Comparison of ENCODE assay signal across 8 cellular contexts in genomic region chr17:61410555-61411089, GRCh38. TPM values are rescaled to one million over a fixed set of nuclear protein-coding genes. Genes with fewer than 3 reads are reported as not detected.
DNase-seq lines count a peak whose midpoint lies in the region; ATAC-seq lines count a peak whose summit lies in the region.

No MANE protein-coding gene starts in this region.

- H3K4me1 ChIP-seq in GM23248 (ENCODE audit: insufficient read depth) (no peaks in the 10 kb centered on the region), iPS DF 6.9 (ENCODE audit: control insufficient read depth, insufficient read depth, low read length) (peaks cover 2% of the 10 kb centered on the region; the same call in 1 of the 2 replicates), skeletal muscle satellite cell (ENCODE audit: control insufficient read depth, insufficient read depth, low read length) (peaks cover 30% of the 10 kb centered on the region)

- ATAC-seq in T-helper 17 cell = peak; percentile 71
- ATAC-seq in HG02763 (IDR thresholded peaks at IDR 0.05; ENCODE audit: unreplicated experiment) = no peak
- no peak for ATAC-seq in GM18520 (IDR thresholded peaks at IDR 0.05; ENCODE audit: unreplicated experiment)
- ATAC-seq in HG03378 (IDR thresholded peaks at IDR 0.05; ENCODE audit: unreplicated experiment) = no peak

- H3K9me2 ChIP-seq in GM23248 (ENCODE audit: insufficient read depth) = no peaks in the 10 kb centered on the region

- H3K27me3 ChIP-seq in GM23248 (replicated peaks; ENCODE audit: insufficient read depth) (no peaks in the 10 kb centered on the region), iPS DF 6.9 (ENCODE audit: control insufficient read depth, insufficient read depth, low read length) (peaks cover 56% of the 10 kb centered on the region), skeletal muscle satellite cell (ENCODE audit: control insufficient read depth, insufficient read depth, low read length) (no peaks in the 10 kb centered on the region)

- H3K36me3 ChIP-seq in GM23248 (ENCODE audit: low read depth) (no peaks in the 10 kb centered on the region), iPS DF 6.9 (ENCODE audit: control insufficient read depth, insufficient read depth, low read length) (no peaks in the 10 kb centered on the region; the same call in 1 of the 2 replicates), skeletal muscle satellite cell (ENCODE audit: insufficient read depth, low read length) (peaks cover 23% of the 10 kb centered on the region)

- H3K27me3 Mint-ChIP-seq in T-helper 17 cell = peaks cover 39% of the 10 kb centered on the region

- H3K4me3 Mint-ChIP-seq in T-helper 17 cell = peak overlapping the region; percentile 84

- WGBS in GM23248 (ENCODE audit: low coverage in 1 of 2, low lambda C conversion rate in 2 of 2, missing lambda C conversion rate in 2 of 2), 2 experiments = 27 to 34% methylated on average over 36 to 47 of the region's 48 CpGs
- no CpG with 5 or more reads among the region's 48 CpGs for WGBS in iPS DF 6.9 (ENCODE audit: insufficient coverage, insufficient read length)

- H3K4me3 ChIP-seq in GM23248 = no peak overlapping the region
- peak overlapping the region; percentile 48; the same call in 1 of the 2 replicates for H3K4me3 ChIP-seq in iPS DF 6.9 (ENCODE audit: low read length)
- H3K4me3 ChIP-seq in skeletal muscle satellite cell (ENCODE audit: low read length) = peak overlapping the region; percentile 86

- peaks cover 2% of the 10 kb centered on the region for H3K36me3 Mint-ChIP-seq in T-helper 17 cell (ENCODE audit: low read depth)

- H3K27ac ChIP-seq in GM23248 (no peak overlapping the region), iPS DF 6.9 (ENCODE audit: low read length) (no peak overlapping the region)

- no peaks in the 10 kb centered on the region for H3K79me2 ChIP-seq in GM23248 (ENCODE audit: insufficient read depth)

- no peaks in the 10 kb centered on the region for H3K9me3 ChIP-seq in GM23248 (ENCODE audit: low read depth)
- no peaks in the 10 kb centered on the region for H3K9me3 ChIP-seq in T-helper 17 cell (ENCODE audit: control insufficient read depth, low read length, poor library complexity, severe bottlenecking)
- H3K9me3 ChIP-seq in iPS DF 6.9 (ENCODE audit: control insufficient read depth, insufficient read depth, low read length) = no peaks in the 10 kb centered on the region
- H3K9me3 ChIP-seq in skeletal muscle satellite cell (replicated peaks; ENCODE audit: low read length) = no peaks in the 10 kb centered on the region

- no peak overlapping the region for H3K27ac Mint-ChIP-seq in T-helper 17 cell

- no peak overlapping the region for H3K4me2 ChIP-seq in GM23248 (ENCODE audit: unreplicated experiment)
- H3K4me2 ChIP-seq in skeletal muscle satellite cell (ENCODE audit: low read length) = peak overlapping the region; percentile 99

- H3K9ac ChIP-seq in GM23248 (no peak overlapping the region; the same call in 1 of the 2 replicates), skeletal muscle satellite cell (ENCODE audit: low read depth, low read length) (peak overlapping the region; percentile 90)

- peak overlapping the region; percentile 42; the same call in 1 of the 2 replicates for H2AFZ ChIP-seq in GM23248

- peaks cover 7% of the 10 kb centered on the region; the same call in 1 of the 2 replicates for H3F3A ChIP-seq in GM23248 (ENCODE audit: insufficient read depth)

- in situ Hi-C loops in GM23248 (cut with MboI) = no loop called here

- peaks cover 17% of the 10 kb centered on the region for H3K4me1 Mint-ChIP-seq in T-helper 17 cell

- H4K20me1 ChIP-seq in GM23248 (ENCODE audit: insufficient read depth) = no peaks in the 10 kb centered on the region

- DNase-seq in GM23248 (peak; percentile 75), T-helper 17 cell (peak; percentile 61 to 76 (median 72)), amygdala (lab: John Stamatoyannopoulos, UW) (peak in 42 of 56 donors; percentile 6 to 81 (median 40)), iPS DF 6.9 (ENCODE audit: low read depth, low spot score) (no peak)

RNA-seq across cellular contexts. Expression of gene TBX2, which starts 11.0 kb away (rescaled TPM):
- 9.9 and 11.1 TPM in 2 replicates for total RNA-seq in GM23248 (2014; rRNA removed; shearing (Covaris generic))
- polyA plus RNA-seq in GM23248 (2016; fragmentation: Nextera tagmentation; extraction: Ambion mirVana) = 1.7 and 2.1 TPM in 2 replicates
- under 1 TPM in 1 of 2 donors, not detected in 1; 0.50 TPM for total RNA-seq in T-helper 17 cell
- total RNA-seq in skeletal muscle satellite cell (2012; rRNA removed) = 32.4 and 33.0 TPM in 2 replicates

RNA-seq across cellular contexts. Expression of gene TBX4, which starts 41.6 kb away (rescaled TPM):
- total RNA-seq in GM23248 (2014; rRNA removed; shearing (Covaris generic)) = not detected in 2 replicates
- polyA plus RNA-seq in GM23248 (2016; fragmentation: Nextera tagmentation; extraction: Ambion mirVana) = not detected in 2 replicates
- total RNA-seq in T-helper 17 cell = not detected
- under 0.01 and 0.51 TPM in 2 replicates for total RNA-seq in skeletal muscle satellite cell (2012; rRNA removed)
